ENCODE assay signal across 10 cellular contexts in genomic region chr19:53156888-53157287, GRCh38. TPM values are rescaled to one million over a fixed set of nuclear protein-coding genes. Genes with fewer than 3 reads are reported as not detected.
DNase-seq lines count a peak whose midpoint lies in the region; ATAC-seq and TF ChIP-seq lines count a peak whose summit lies in the region.
"Had no signal": no experiment of that assay in that cellular context is flagged by ENCODE, and none has a peak within 500 bp of the region (broad histone marks: within the 10 kb centered on the region; RNA-seq: fewer than 3 reads in every experiment).

No MANE protein-coding gene starts in this region.

- 61 to 72% (median 69%) methylated on average over 9 of the region's 9 CpGs for WGBS in heart left ventricle, 4 donors

- no peaks in the 10 kb centered on the region for H3K27me3 Mint-ChIP-seq in activated CD8-positive, alpha-beta T cell treated with anti-CD3 and anti-CD28 coated beads, Interleukin-2, amount 10 ng/mL, durations not matched to agents 7 days and 5 days (ENCODE audit: low read depth)
- no peaks in the 10 kb centered on the region for H3K27me3 Mint-ChIP-seq in type B pancreatic cell

- TF ChIP-seq POLR2A in heart left ventricle (IDR thresholded peaks at IDR 0.05): no peak

- TF ChIP-seq CTCF in heart left ventricle (IDR thresholded peaks at IDR 0.05) (no peak), lower lobe of right lung (IDR thresholded peaks at IDR 0.05) (no peak), type B pancreatic cell (conservative IDR thresholded peaks at IDR 0.05) (no peak)

- peaks cover 0 to 51% (median 0%) of the 10 kb centered on the region in 12 donors for H3K9me3 ChIP-seq in heart left ventricle
- H3K9me3 ChIP-seq in lower lobe of right lung: peaks cover 21% of the 10 kb centered on the region

- H3K27ac Mint-ChIP-seq in activated CD8-positive, alpha-beta T cell treated with anti-CD3 and anti-CD28 coated beads, Interleukin-2, amount 10 ng/mL, durations not matched to agents 7 days and 5 days: no peak overlapping the region
- peak overlapping the region; percentile 57 for H3K27ac Mint-ChIP-seq in type B pancreatic cell

- no peaks in the 10 kb centered on the region for H3K27me3 ChIP-seq in heart left ventricle
- H3K27me3 ChIP-seq in lower lobe of right lung (ENCODE audit: low read depth): no peaks in the 10 kb centered on the region
- peaks cover 2% of the 10 kb centered on the region; the same call in 1 of the 2 replicates for H3K27me3 ChIP-seq in H7 (ENCODE audit: control insufficient read depth, insufficient read depth, low read length)

- peak overlapping the region; percentile 84 for H3K4me3 Mint-ChIP-seq in activated CD8-positive, alpha-beta T cell treated with anti-CD3 and anti-CD28 coated beads, Interleukin-2, amount 10 ng/mL, durations not matched to agents 7 days and 5 days
- H3K4me3 Mint-ChIP-seq in type B pancreatic cell: peak overlapping the region; percentile 90

- CTCF ChIA-PET in activated CD8-positive, alpha-beta T cell treated with anti-CD3 and anti-CD28 coated beads, Interleukin-2, amount 10 ng/mL, durations not matched to agents 7 days and 5 days (lab: Charles Lee): no interaction called here

- H3K36me3 Mint-ChIP-seq in activated CD8-positive, alpha-beta T cell treated with anti-CD3 and anti-CD28 coated beads, Interleukin-2, amount 10 ng/mL, durations not matched to agents 7 days and 5 days (ENCODE audit: low read depth): peaks cover 61% of the 10 kb centered on the region
- H3K36me3 Mint-ChIP-seq in type B pancreatic cell: peaks cover 24% of the 10 kb centered on the region

- intact Hi-C loops in heart left ventricle (cut with DNase I): loop anchor here in 4 of 10 donors (2.0 to 10.0 kb wide), 6 partner anchors 26 to 98 kb away; partner anchors contain the start of genes VN1R2 (in 1 of the 4), ZNF665 (in 1 of the 4) and ZNF677 (in 1 of the 4)
- intact Hi-C loops in cardiac septum (cut with DNase I): loop anchor here (5.0 to 10.0 kb wide), 2 partner anchors 55 to 82 kb away; partner anchors contain the start of gene ZNF160
- intact Hi-C loops in lower lobe of right lung (cut with DNase I): no loop called here

- POLR2A ChIA-PET in activated CD8-positive, alpha-beta T cell treated with anti-CD3 and anti-CD28 coated beads, Interleukin-2, amount 10 ng/mL, durations not matched to agents 7 days and 5 days (lab: Charles Lee): no interaction called here

- H3K36me3 ChIP-seq in heart left ventricle: peaks cover 0 to 25% (median 12%) of the 10 kb centered on the region in 9 donors
- H3K36me3 ChIP-seq in lower lobe of right lung: peaks cover 12% of the 10 kb centered on the region
- peaks cover 1% of the 10 kb centered on the region for H3K36me3 ChIP-seq in H7 (replicated peaks; ENCODE audit: control insufficient read depth, insufficient read depth, low read length)

- DNase-seq in heart left ventricle (no peak), cardiac septum (ENCODE audit: low spot score) (no peak), lower lobe of right lung (no peak), type B pancreatic cell (ENCODE audit: extremely low spot score, unreplicated experiment) (no peak), Ammon's horn (ENCODE audit: low spot score) (no peak), pons (ENCODE audit: low spot score) (no peak), H7 (no peak)
- no peak for DNase-seq in activated CD8-positive, alpha-beta T cell treated with anti-CD3 and anti-CD28 coated beads, Interleukin-2, amount 10 ng/mL, durations not matched to agents 7 days and 5 days
- DNase-seq: HCEC 1CT; stimulated activated naive CD4-positive, alpha-beta T cell had no signal

- H3K4me1 ChIP-seq in heart left ventricle: peaks cover 0 to 24% (median 11%) of the 10 kb centered on the region in 12 donors
- H3K4me1 ChIP-seq in lower lobe of right lung: peaks cover 15% of the 10 kb centered on the region

- H3K27ac ChIP-seq in heart left ventricle: peak overlapping the region in 10 of 12 donors; percentile 29 to 89 (median 78)
- no peak overlapping the region for H3K27ac ChIP-seq in lower lobe of right lung

- peaks cover 37% of the 10 kb centered on the region for H3K9me3 Mint-ChIP-seq in activated CD8-positive, alpha-beta T cell treated with anti-CD3 and anti-CD28 coated beads, Interleukin-2, amount 10 ng/mL, durations not matched to agents 7 days and 5 days (ENCODE audit: insufficient read depth)
- H3K9me3 Mint-ChIP-seq in type B pancreatic cell: peaks cover 14% of the 10 kb centered on the region

- H3K4me1 Mint-ChIP-seq in activated CD8-positive, alpha-beta T cell treated with anti-CD3 and anti-CD28 coated beads, Interleukin-2, amount 10 ng/mL, durations not matched to agents 7 days and 5 days (ENCODE audit: low read depth): peaks cover 24% of the 10 kb centered on the region
- peaks cover 11% of the 10 kb centered on the region for H3K4me1 Mint-ChIP-seq in type B pancreatic cell (ENCODE audit: unreplicated experiment)

- H3K4me3 ChIP-seq in heart left ventricle (peak overlapping the region in 9 of 12 donors; percentile 70 to 88 (median 77)), lower lobe of right lung (peak overlapping the region; percentile 74), H7 (ENCODE audit: insufficient read depth, low read depth, low read length) (no peak overlapping the region)

- ATAC-seq in heart left ventricle (peak in 1 of 4 donors; percentile 41), lower lobe of right lung (no peak)
- ATAC-seq in activated CD8-positive, alpha-beta T cell treated with anti-CD3 and anti-CD28 coated beads, Interleukin-2, amount 10 ng/mL, durations not matched to agents 7 days and 5 days: no peak

RNA-seq across cellular contexts. Expression of gene ZNF347, which starts 2.0 kb away (rescaled TPM):
- total RNA-seq in heart left ventricle (10 to 100 TPM in 1 of 9 donors, 1 to 10 TPM in 8; 5.3 to 10.6 (median 8.2) TPM), cardiac septum (7.7 TPM), lower lobe of right lung (13.1 TPM), type B pancreatic cell (ENCODE audit: low replicate concordance) (14.6 and 15.8 TPM in 2 replicates)
- 1 to 10 TPM; 2.7 to 3.8 TPM for polyA plus RNA-seq in heart left ventricle
- total RNA-seq in activated CD8-positive, alpha-beta T cell treated with anti-CD3 and anti-CD28 coated beads, Interleukin-2, amount 10 ng/mL, durations not matched to agents 7 days and 5 days: 10 to 100 TPM; 12.8 to 13.7 TPM
- 7.1 and 9.7 TPM in 2 replicates for total RNA-seq in H7 (2014; rRNA removed; shearing (Covaris generic))

RNA-seq across cellular contexts. Expression of gene ZNF415, which starts 24.2 kb away (rescaled TPM):
- total RNA-seq in heart left ventricle (10 to 100 TPM; 12.8 to 38.6 (median 21.4) TPM), cardiac septum (20.9 TPM), lower lobe of right lung (4.0 TPM), type B pancreatic cell (ENCODE audit: low replicate concordance) (15.5 and 15.6 TPM in 2 replicates)
- 10 to 100 TPM; 15.2 to 17.6 TPM for polyA plus RNA-seq in heart left ventricle
- total RNA-seq in activated CD8-positive, alpha-beta T cell treated with anti-CD3 and anti-CD28 coated beads, Interleukin-2, amount 10 ng/mL, durations not matched to agents 7 days and 5 days: 1 to 10 TPM; 1.4 to 1.9 TPM
- 5.5 and 9.6 TPM in 2 replicates for total RNA-seq in H7 (2014; rRNA removed; shearing (Covaris generic))

RNA-seq across cellular contexts. Expression of gene ZNF665, which starts 36.3 kb away (rescaled TPM):
- total RNA-seq in heart left ventricle: 1 to 10 TPM in 4 of 9 donors, under 1 TPM in 5; 0.38 to 3.6 (median 1.00) TPM
- 1 to 10 TPM in 1 of 2 donors, under 1 TPM in 1; 0.85 to 1.2 TPM for polyA plus RNA-seq in heart left ventricle
- total RNA-seq in cardiac septum: 1.3 TPM
- 1 to 10 TPM; 4.9 to 5.9 TPM for total RNA-seq in activated CD8-positive, alpha-beta T cell treated with anti-CD3 and anti-CD28 coated beads, Interleukin-2, amount 10 ng/mL, durations not matched to agents 7 days and 5 days
- 4.5 TPM for total RNA-seq in lower lobe of right lung
- 5.0 and 7.2 TPM in 2 replicates for total RNA-seq in type B pancreatic cell (ENCODE audit: low replicate concordance)
- total RNA-seq in H7 (2014; rRNA removed; shearing (Covaris generic)): 3.9 and 4.0 TPM in 2 replicates

RNA-seq across cellular contexts. Expression of gene ZNF160, which starts 53.7 kb away (rescaled TPM):
- total RNA-seq in heart left ventricle: 10 to 100 TPM in 8 of 9 donors, 1 to 10 TPM in 1; 10.0 to 24.7 (median 17.0) TPM
- polyA plus RNA-seq in heart left ventricle: 10 to 100 TPM; 14.4 to 19.8 TPM
- total RNA-seq in cardiac septum: 16.8 TPM
- 10 to 100 TPM; 36.5 to 42.2 TPM for total RNA-seq in activated CD8-positive, alpha-beta T cell treated with anti-CD3 and anti-CD28 coated beads, Interleukin-2, amount 10 ng/mL, durations not matched to agents 7 days and 5 days
- 35.5 TPM for total RNA-seq in lower lobe of right lung
- total RNA-seq in type B pancreatic cell (ENCODE audit: low replicate concordance): 30.7 and 35.9 TPM in 2 replicates
- total RNA-seq in H7 (2014; rRNA removed; shearing (Covaris generic)): 21.6 and 48.7 TPM in 2 replicates
